In genomic region chr21:45228171-45228641, GRCh38 we compare ENCODE assay signal across 8 cellular contexts. TPM values are rescaled to one million over a fixed set of nuclear protein-coding genes. Genes with fewer than 3 reads are reported as not detected.
A peak's percentile ranks its signal among the peaks of the same experiment; 100 is the strongest.
DNase-seq lines count a peak whose midpoint lies in the region; ATAC-seq and TF ChIP-seq lines count a peak whose summit lies in the region.

No MANE protein-coding gene starts in this region.

- no peak for TF ChIP-seq CTCF in colonic mucosa (IDR thresholded peaks at IDR 0.05)

- H3K27ac ChIP-seq in caudate nucleus (ENCODE audit: low read depth, low read length), result no peak overlapping the region
- H3K27ac ChIP-seq in colonic mucosa, result no peak overlapping the region

- H3K4me3 ChIP-seq in colonic mucosa, result no peak overlapping the region

- ATAC-seq in sciatic nerve (peak; percentile 83), HG03439 (IDR thresholded peaks at IDR 0.05; ENCODE audit: unreplicated experiment) (no peak)

- H3K36me3 ChIP-seq in colonic mucosa, result no peaks in the 10 kb centered on the region

- H3K27me3 ChIP-seq in colonic mucosa, result no peaks in the 10 kb centered on the region

- intact Hi-C loops in sciatic nerve (cut with DNase I), result no loop called here
- intact Hi-C loops in colonic mucosa (cut with DNase I), result no loop called here

- no peaks in the 10 kb centered on the region for H3K4me1 ChIP-seq in colonic mucosa

- no peaks in the 10 kb centered on the region for H3K9me3 ChIP-seq in colonic mucosa

- DNase-seq in GM04504 (ENCODE audit: low read depth) (peak; percentile 97), caudate nucleus (lab: John Stamatoyannopoulos, UW) (peak in 32 of 61 donors; percentile 12 to 95 (median 56)), sciatic nerve (ENCODE audit: low spot score) (no peak), epidermal melanocyte (ENCODE audit: insufficient read length, low spot score) (no peak), colonic mucosa (no peak), HuH-7.5 (ENCODE audit: low spot score) (no peak)
- peak; percentile 30 for DNase-seq in activated CD4-positive, alpha-beta T cell treated with anti-CD3 and anti-CD28 coated beads for 1 hour

- H3K9ac ChIP-seq in colonic mucosa (ENCODE audit: low read depth in 2 of 2, low read length in 2 of 2), result no peak overlapping the region

RNA-seq across cellular contexts. Expression of gene POFUT2, which starts 59.5 kb away (rescaled TPM):
- total RNA-seq in sciatic nerve (44.2 TPM), colonic mucosa (10 to 100 TPM; 23.8 to 31.6 TPM)

Comparison
In these comparisons a context has a peak if more than half of its experiments do, and no peak if none do; other contexts are left out.
1. DNase-seq: peak in GM04504 (single experiment), activated CD4-positive, alpha-beta T cell treated with anti-CD3 and anti-CD28 coated beads for 1 hour (single experiment) and caudate nucleus (32 of 61); none in sciatic nerve (single experiment), epidermal melanocyte (single experiment), colonic mucosa (single experiment) and HuH-7.5 (single experiment).